Comparison of ENCODE assay signal across 18 cellular contexts in genomic region chr10:66538352-66538751, GRCh38.
"Had no signal": no experiment of that assay in that cellular context is flagged by ENCODE, and none has a peak within 500 bp of the region (broad histone marks: within the 10 kb centered on the region; RNA-seq: fewer than 3 reads in every experiment).

No MANE protein-coding gene starts in this region.

- ATAC-seq: lower lobe of right lung; stimulated activated naive CD8-positive, alpha-beta T cell treated with anti-CD3 and anti-CD28 coated beads, Interleukin-15, Interleukin-2, amounts not matched to agents 100 U/mL and 50 U/mL, for 24 hours had no signal

- DNase-seq: activated B cell treated with CpG ODN at 0.5 μM for 24 hours; activated CD4-positive, alpha-beta memory T cell treated with anti-CD3 and anti-CD28 coated beads for 36 hours; activated CD4-positive, alpha-beta T cell treated with anti-CD3 and anti-CD28 coated beads for 4 hours; activated T-cell treated with anti-CD3 and anti-CD28 coated beads for 4 hours; amygdala; caudate nucleus; dorsolateral prefrontal cortex; foreskin melanocyte; immature natural killer cell; lower lobe of right lung; midbrain; occipital lobe; retina; stimulated activated naive CD8-positive, alpha-beta T cell treated with anti-CD3 and anti-CD28 coated beads, Interleukin-15, Interleukin-2, amounts not matched to agents 100 U/mL and 50 U/mL, for 24 hours; substantia nigra; T-helper 1 cell; T-helper 9 cell; transverse colon had no signal

- H3K27ac ChIP-seq: dorsolateral prefrontal cortex, lower lobe of right lung, transverse colon had no signal

- H3K4me3 ChIP-seq: dorsolateral prefrontal cortex, lower lobe of right lung, transverse colon had no signal

- H3K9me3 ChIP-seq: lower lobe of right lung, transverse colon had no signal

- H3K36me3 ChIP-seq: lower lobe of right lung, transverse colon had no signal

- H3K27me3 ChIP-seq: dorsolateral prefrontal cortex, transverse colon had no signal

- H3K4me1 ChIP-seq: lower lobe of right lung, transverse colon had no signal
